Comparison of ENCODE assay signal across 33 cellular contexts in the genomic region with DNA sequence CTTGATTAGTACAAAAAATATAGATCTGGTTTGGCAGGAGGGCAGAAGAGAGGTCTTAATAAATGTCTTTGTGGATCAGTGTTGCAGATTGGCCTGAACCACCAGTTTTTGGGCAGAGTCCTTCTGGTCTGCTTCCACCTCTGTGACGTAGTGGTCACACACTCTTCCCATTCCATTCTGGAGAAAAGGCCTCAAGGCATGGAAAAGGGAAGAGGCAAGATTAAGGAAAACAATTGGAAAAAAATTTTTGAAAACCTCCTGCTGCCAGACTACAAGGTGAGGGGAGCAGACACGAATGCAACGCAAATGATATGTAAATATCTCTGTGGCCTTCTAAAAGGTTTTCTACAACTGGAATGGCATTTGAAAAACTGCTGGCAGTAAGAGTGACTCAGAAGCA. TPM values are rescaled to one million over a fixed set of nuclear protein-coding genes. Genes with fewer than 3 reads are reported as not detected.
"Had no signal": no experiment of that assay in that cellular context is flagged by ENCODE, and none has a peak within 500 bp of the region (broad histone marks: within the 10 kb centered on the region; RNA-seq: fewer than 3 reads in every experiment).

No MANE protein-coding gene starts in this region.

- H3K4me1 Mint-ChIP-seq: stimulated activated naive CD8-positive, alpha-beta T cell treated with anti-CD3 and anti-CD28 coated beads, Interleukin-15, amount 100 ng/mL, for 72 hours had no signal

- H3K4me1 ChIP-seq: colonic mucosa, gastrocnemius medialis, left lung, prostate gland, sigmoid colon, suprapubic skin, transverse colon, vagina had no signal

- H3K27ac Mint-ChIP-seq: dendritic cell treated with granulocyte-macrophage colony-stimulating factor and Interleukin-4, amounts not matched to agents 40 ng/mL and 50 ng/mL, for 4 days; naive thymus-derived CD8-positive, alpha-beta T cell; nephron progenitor cell; stimulated activated naive CD8-positive, alpha-beta T cell treated with anti-CD3 and anti-CD28 coated beads, Interleukin-15, amount 100 ng/mL, for 72 hours had no signal

- H3K36me3 ChIP-seq: colonic mucosa, gastrocnemius medialis, left lung, prostate gland, sigmoid colon, suprapubic skin, transverse colon, vagina had no signal

- DNase-seq: colonic mucosa; effector CD8-positive, alpha-beta T cell; foreskin fibroblast; gastrocnemius medialis; head of caudate nucleus; left cardiac atrium; left lung; naive thymus-derived CD8-positive, alpha-beta T cell; nephron progenitor cell; nucleus accumbens; right cardiac atrium; sigmoid colon; small intestine; stimulated activated CD4-positive, alpha-beta T cell treated with anti-CD3 and anti-CD28 coated beads, Interleukin-15, amount 100 ng/mL, for 24 hours; stimulated activated CD4-positive, alpha-beta T cell treated with anti-CD3 and anti-CD28 coated beads, Interleukin-4, amount 100 ng/mL, for 1 hour; stimulated activated CD8-positive, alpha-beta memory T cell treated with anti-CD3 and anti-CD28 coated beads, Interleukin-4, amount 100 ng/mL, for 48 hours; stimulated activated naive CD4-positive, alpha-beta T cell; stimulated activated naive CD8-positive, alpha-beta T cell treated with anti-CD3 and anti-CD28 coated beads, Interleukin-15, amount 100 ng/mL, for 72 hours; transverse colon had no signal

- H3K4me3 ChIP-seq: colonic mucosa, gastrocnemius medialis, left lung, prostate gland, sigmoid colon, suprapubic skin, transverse colon, vagina had no signal

- ATAC-seq: esophagus mucosa; gastrocnemius medialis; left cardiac atrium; left lung; naive thymus-derived CD8-positive, alpha-beta T cell; right cardiac atrium; stimulated activated naive CD8-positive, alpha-beta T cell treated with anti-CD3 and anti-CD28 coated beads, Interleukin-15, amount 100 ng/mL, for 72 hours had no signal

- H3K27ac ChIP-seq: colonic mucosa, gastrocnemius medialis, left lung, prostate gland, sigmoid colon, suprapubic skin, transverse colon, vagina had no signal

- H3K9me3 ChIP-seq: colonic mucosa, gastrocnemius medialis, left lung, prostate gland, sigmoid colon, suprapubic skin, transverse colon, vagina had no signal

- H3K27me3 ChIP-seq: colonic mucosa, transverse colon, vagina had no signal

- H3K4me3 Mint-ChIP-seq: dendritic cell treated with granulocyte-macrophage colony-stimulating factor and Interleukin-4, amounts not matched to agents 40 ng/mL and 50 ng/mL, for 4 days; naive thymus-derived CD8-positive, alpha-beta T cell; nephron progenitor cell; stimulated activated naive CD8-positive, alpha-beta T cell treated with anti-CD3 and anti-CD28 coated beads, Interleukin-15, amount 100 ng/mL, for 72 hours had no signal

- H3K9me3 Mint-ChIP-seq: dendritic cell treated with granulocyte-macrophage colony-stimulating factor and Interleukin-4, amounts not matched to agents 40 ng/mL and 50 ng/mL, for 4 days had no signal

RNA-seq across cellular contexts. Expression of gene FAM47C, which starts 24.3 kb away (rescaled TPM):
- total RNA-seq: chondrocyte; colonic mucosa; esophagus mucosa; gastrocnemius medialis; glomerular endothelial cell; kidney epithelial cell; left cardiac atrium; left lung; lower leg skin; lung microvascular endothelial cell; mesenteric fat pad; myocyte; naive thymus-derived CD8-positive, alpha-beta T cell; osteocyte; prostate gland; right cardiac atrium; sigmoid colon; suprapubic skin; transverse colon; ureter; vagina had no signal
- polyA plus RNA-seq: naive thymus-derived CD8-positive, alpha-beta T cell; right cardiac atrium; sigmoid colon; small intestine had no signal
